Comparison of ENCODE assay signal across 24 cellular contexts in the genomic region with DNA sequence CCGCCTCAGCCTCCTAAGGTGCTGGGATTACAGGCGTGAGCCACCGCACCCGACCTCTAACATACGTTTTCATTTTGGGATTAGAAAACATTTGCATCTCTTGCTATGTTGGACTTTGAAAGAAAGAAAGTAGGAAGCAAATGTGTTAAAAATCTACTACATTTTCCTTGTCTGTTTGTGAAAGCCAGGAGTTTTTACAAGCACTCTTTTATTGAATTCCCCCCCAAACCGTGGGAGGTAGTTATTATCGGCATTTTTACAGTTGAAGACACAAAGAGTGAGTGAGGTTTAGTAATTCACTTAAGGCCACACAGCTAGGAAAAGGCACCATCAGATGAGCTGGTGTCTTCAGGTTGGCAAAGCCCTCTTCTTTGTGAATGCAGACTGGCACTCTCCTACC. TPM values are rescaled to one million over a fixed set of nuclear protein-coding genes. Genes with fewer than 3 reads are reported as not detected.
DNase-seq lines count a peak whose midpoint lies in the region; ATAC-seq, FAIRE-seq and TF ChIP-seq lines count a peak whose summit lies in the region.
"Had no signal": no experiment of that assay in that cellular context is flagged by ENCODE, and none has a peak within 500 bp of the region (broad histone marks: within the 10 kb centered on the region; RNA-seq: fewer than 3 reads in every experiment).

No MANE protein-coding gene starts in this region.

- no peak for TF ChIP-seq CTCF in VCaP (conservative IDR thresholded peaks at IDR 0.05)
- no peak for TF ChIP-seq CTCF in glutamatergic neuron (IDR thresholded peaks at IDR 0.05; ENCODE audit: partially characterized antibody, unreplicated experiment)
- TF ChIP-seq CTCF in right lobe of liver (IDR thresholded peaks at IDR 0.05), result no peak
- TF ChIP-seq CTCF in GM10266 (IDR thresholded peaks at IDR 0.05; ENCODE audit: control insufficient read depth, insufficient read depth, low read depth, missing control alignments), result no peak

- H3K9me3 Mint-ChIP-seq in glutamatergic neuron (ENCODE audit: unreplicated experiment), result peaks cover 6% of the 10 kb centered on the region
- H3K9me3 Mint-ChIP-seq: CD4-positive, alpha-beta T cell; CD8-positive, alpha-beta memory T cell; H9; HFFc6 had no signal

- TF ChIP-seq POLR2A in GM12892 (IDR thresholded peaks at IDR 0.05; ENCODE audit: low read depth, low read length) (no peak), right lobe of liver (IDR thresholded peaks at IDR 0.05) (no peak)

- peak overlapping the region; percentile 72 for H3K27ac ChIP-seq in VCaP
- H3K27ac ChIP-seq in right lobe of liver, result no peak overlapping the region
- H3K27ac ChIP-seq: A549; BLaER1 treated with 17β-estradiol and CSF1 and Interleukin-3, amounts not matched to agents 10 nM and 100 nM had no signal

- H3K4me3 Mint-ChIP-seq in glutamatergic neuron (ENCODE audit: unreplicated experiment), result no peak overlapping the region
- H3K4me3 Mint-ChIP-seq: CD14-positive monocyte; CD4-positive, alpha-beta T cell; CD8-positive, alpha-beta memory T cell; H9; HFFc6 had no signal

- H3K9me3 ChIP-seq in right lobe of liver, result no peaks in the 10 kb centered on the region
- H3K9me3 ChIP-seq: A549; BE2C; BLaER1 treated with 17β-estradiol and CSF1 and Interleukin-3, amounts not matched to agents 10 nM and 100 nM had no signal

- no peak for ATAC-seq in right lobe of liver
- ATAC-seq: A549, HCT116 had no signal

- peaks cover 8% of the 10 kb centered on the region for H3K4me1 Mint-ChIP-seq in glutamatergic neuron (ENCODE audit: low read depth, unreplicated experiment)

- intact Hi-C loops in right lobe of liver (cut with DNase I), result no loop called here

- H3K4me1 ChIP-seq in right lobe of liver, result peaks cover 0 to 3% (median 0%) of the 10 kb centered on the region in 4 donors
- H3K4me1 ChIP-seq: A549, BE2C had no signal

- peaks cover 1% of the 10 kb centered on the region for H3K27me3 Mint-ChIP-seq in glutamatergic neuron (ENCODE audit: unreplicated experiment)
- H3K27me3 Mint-ChIP-seq: CD4-positive, alpha-beta T cell had no signal

- DNase-seq in GM12892 (ENCODE audit: insufficient read length) (no peak), glutamatergic neuron (no peak), SIG-M5 (lab: John Stamatoyannopoulos, UW) (no peak), right lobe of liver (no peak), GM10266 (ENCODE audit: extremely low spot score) (no peak)
- DNase-seq: 8988T; ACHN; AML-193; BE2C; CD4-positive, alpha-beta T cell; CD8-positive, alpha-beta memory T cell; DMS 273 treated with DMSO at 0.1 percent for 48 hours; DMS79; GF-D8; GOT3; H9; HFFc6 had no signal

- 79% methylated on average over 5 of the region's 7 CpGs for WGBS in right lobe of liver (ENCODE audit: insufficient coverage, low coverage, low lambda C conversion rate, missing lambda C conversion rate)

- H3K4me3 ChIP-seq in right lobe of liver, result no peak overlapping the region
- H3K4me3 ChIP-seq: A549; BLaER1 treated with 17β-estradiol and CSF1 and Interleukin-3, amounts not matched to agents 10 nM and 100 nM had no signal

- peak overlapping the region; percentile 28 for H3K27ac Mint-ChIP-seq in glutamatergic neuron (ENCODE audit: unreplicated experiment)
- H3K27ac Mint-ChIP-seq: CD14-positive monocyte; CD4-positive, alpha-beta T cell; CD8-positive, alpha-beta memory T cell; HFFc6 had no signal

- H3K27me3 ChIP-seq in right lobe of liver, result no peaks in the 10 kb centered on the region
- H3K27me3 ChIP-seq: BLaER1 treated with 17β-estradiol and CSF1 and Interleukin-3, amounts not matched to agents 10 nM and 100 nM had no signal

- peak; percentile 67 for FAIRE-seq in GM12892 (lab: Jason Lieb, UNC)
- FAIRE-seq: A549, D721Med had no signal

- H3K36me3 Mint-ChIP-seq in glutamatergic neuron (ENCODE audit: unreplicated experiment), result peaks cover 5% of the 10 kb centered on the region
- H3K36me3 Mint-ChIP-seq: CD14-positive monocyte had no signal

- H3K36me3 ChIP-seq in right lobe of liver, result no peaks in the 10 kb centered on the region
- H3K36me3 ChIP-seq: BE2C; BLaER1 treated with 17β-estradiol and CSF1 and Interleukin-3, amounts not matched to agents 10 nM and 100 nM had no signal

RNA-seq across cellular contexts. Expression of gene SFMBT2, which starts 23.5 kb away (rescaled TPM):
- 10.0 TPM for polyA plus RNA-seq in GM12892 (2012; ENCODE audit: missing spikeins)
- total RNA-seq in glutamatergic neuron (ENCODE audit: unreplicated experiment) (9.1 TPM), right lobe of liver (1 to 10 TPM; 1.4 to 3.4 (median 1.8) TPM)
- total RNA-seq: G401 had no signal
